2 cellular contexts compared by ENCODE assay signal in the genomic region with DNA sequence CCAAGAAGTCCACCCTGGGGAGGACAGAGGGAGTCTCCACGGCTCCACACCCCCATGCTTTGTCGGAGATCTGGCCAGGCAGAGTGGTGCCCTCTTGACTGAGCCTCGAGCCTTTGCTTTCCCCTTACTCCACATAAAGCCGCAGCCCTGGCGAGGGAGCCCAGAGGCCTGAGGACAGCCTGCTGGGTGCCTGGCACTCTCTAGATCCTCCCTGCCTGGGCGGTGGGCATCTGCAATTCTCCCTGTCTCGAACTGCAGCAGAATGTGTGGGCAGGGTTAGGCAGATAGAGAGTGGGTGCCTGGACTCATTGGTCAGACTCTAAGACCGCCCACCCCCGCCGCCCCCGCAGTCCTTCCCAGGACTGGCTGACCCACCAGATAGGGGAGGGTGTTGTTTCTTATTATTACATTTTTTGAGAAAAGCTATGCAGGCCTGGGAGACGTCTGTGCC.
TF ChIP-seq lines count a peak whose summit lies in the region.

No MANE protein-coding gene starts in this region.

TF ChIP-seq in GM23338, 12 proteins besides CTCF, POLR2A, EP300 and RAD21 (continued from another document):
- TF ChIP-seq ZNF331 (CRISPR knock-in tag; IDR thresholded peaks at IDR 0.05; ENCODE audit: low read depth): no peak

TF ChIP-seq in H1, 55 proteins besides CTCF, POLR2A, EP300 and RAD21 (continued from another document):
- TF ChIP-seq, protein P1, sequence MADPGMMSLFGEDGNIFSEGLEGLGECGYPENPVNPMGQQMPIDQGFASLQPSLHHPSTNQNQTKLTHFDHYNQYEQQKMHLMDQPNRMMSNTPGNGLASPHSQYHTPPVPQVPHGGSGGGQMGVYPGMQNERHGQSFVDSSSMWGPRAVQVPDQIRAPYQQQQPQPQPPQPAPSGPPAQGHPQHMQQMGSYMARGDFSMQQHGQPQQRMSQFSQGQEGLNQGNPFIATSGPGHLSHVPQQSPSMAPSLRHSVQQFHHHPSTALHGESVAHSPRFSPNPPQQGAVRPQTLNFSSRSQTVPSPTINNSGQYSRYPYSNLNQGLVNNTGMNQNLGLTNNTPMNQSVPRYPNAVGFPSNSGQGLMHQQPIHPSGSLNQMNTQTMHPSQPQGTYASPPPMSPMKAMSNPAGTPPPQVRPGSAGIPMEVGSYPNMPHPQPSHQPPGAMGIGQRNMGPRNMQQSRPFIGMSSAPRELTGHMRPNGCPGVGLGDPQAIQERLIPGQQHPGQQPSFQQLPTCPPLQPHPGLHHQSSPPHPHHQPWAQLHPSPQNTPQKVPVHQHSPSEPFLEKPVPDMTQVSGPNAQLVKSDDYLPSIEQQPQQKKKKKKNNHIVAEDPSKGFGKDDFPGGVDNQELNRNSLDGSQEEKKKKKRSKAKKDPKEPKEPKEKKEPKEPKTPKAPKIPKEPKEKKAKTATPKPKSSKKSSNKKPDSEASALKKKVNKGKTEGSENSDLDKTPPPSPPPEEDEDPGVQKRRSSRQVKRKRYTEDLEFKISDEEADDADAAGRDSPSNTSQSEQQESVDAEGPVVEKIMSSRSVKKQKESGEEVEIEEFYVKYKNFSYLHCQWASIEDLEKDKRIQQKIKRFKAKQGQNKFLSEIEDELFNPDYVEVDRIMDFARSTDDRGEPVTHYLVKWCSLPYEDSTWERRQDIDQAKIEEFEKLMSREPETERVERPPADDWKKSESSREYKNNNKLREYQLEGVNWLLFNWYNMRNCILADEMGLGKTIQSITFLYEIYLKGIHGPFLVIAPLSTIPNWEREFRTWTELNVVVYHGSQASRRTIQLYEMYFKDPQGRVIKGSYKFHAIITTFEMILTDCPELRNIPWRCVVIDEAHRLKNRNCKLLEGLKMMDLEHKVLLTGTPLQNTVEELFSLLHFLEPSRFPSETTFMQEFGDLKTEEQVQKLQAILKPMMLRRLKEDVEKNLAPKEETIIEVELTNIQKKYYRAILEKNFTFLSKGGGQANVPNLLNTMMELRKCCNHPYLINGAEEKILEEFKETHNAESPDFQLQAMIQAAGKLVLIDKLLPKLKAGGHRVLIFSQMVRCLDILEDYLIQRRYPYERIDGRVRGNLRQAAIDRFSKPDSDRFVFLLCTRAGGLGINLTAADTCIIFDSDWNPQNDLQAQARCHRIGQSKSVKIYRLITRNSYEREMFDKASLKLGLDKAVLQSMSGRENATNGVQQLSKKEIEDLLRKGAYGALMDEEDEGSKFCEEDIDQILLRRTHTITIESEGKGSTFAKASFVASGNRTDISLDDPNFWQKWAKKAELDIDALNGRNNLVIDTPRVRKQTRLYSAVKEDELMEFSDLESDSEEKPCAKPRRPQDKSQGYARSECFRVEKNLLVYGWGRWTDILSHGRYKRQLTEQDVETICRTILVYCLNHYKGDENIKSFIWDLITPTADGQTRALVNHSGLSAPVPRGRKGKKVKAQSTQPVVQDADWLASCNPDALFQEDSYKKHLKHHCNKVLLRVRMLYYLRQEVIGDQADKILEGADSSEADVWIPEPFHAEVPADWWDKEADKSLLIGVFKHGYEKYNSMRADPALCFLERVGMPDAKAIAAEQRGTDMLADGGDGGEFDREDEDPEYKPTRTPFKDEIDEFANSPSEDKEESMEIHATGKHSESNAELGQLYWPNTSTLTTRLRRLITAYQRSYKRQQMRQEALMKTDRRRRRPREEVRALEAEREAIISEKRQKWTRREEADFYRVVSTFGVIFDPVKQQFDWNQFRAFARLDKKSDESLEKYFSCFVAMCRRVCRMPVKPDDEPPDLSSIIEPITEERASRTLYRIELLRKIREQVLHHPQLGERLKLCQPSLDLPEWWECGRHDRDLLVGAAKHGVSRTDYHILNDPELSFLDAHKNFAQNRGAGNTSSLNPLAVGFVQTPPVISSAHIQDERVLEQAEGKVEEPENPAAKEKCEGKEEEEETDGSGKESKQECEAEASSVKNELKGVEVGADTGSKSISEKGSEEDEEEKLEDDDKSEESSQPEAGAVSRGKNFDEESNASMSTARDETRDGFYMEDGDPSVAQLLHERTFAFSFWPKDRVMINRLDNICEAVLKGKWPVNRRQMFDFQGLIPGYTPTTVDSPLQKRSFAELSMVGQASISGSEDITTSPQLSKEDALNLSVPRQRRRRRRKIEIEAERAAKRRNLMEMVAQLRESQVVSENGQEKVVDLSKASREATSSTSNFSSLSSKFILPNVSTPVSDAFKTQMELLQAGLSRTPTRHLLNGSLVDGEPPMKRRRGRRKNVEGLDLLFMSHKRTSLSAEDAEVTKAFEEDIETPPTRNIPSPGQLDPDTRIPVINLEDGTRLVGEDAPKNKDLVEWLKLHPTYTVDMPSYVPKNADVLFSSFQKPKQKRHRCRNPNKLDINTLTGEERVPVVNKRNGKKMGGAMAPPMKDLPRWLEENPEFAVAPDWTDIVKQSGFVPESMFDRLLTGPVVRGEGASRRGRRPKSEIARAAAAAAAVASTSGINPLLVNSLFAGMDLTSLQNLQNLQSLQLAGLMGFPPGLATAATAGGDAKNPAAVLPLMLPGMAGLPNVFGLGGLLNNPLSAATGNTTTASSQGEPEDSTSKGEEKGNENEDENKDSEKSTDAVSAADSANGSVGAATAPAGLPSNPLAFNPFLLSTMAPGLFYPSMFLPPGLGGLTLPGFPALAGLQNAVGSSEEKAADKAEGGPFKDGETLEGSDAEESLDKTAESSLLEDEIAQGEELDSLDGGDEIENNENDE (IDR thresholded peaks at IDR 0.05; ENCODE audit: insufficient replicate concordance, low read length): no peak
- TF ChIP-seq CBX8 (IDR thresholded peaks at IDR 0.05; ENCODE audit: borderline replicate concordance, low read depth, low read length): no peak
- TF ChIP-seq SRF (IDR thresholded peaks at IDR 0.05; ENCODE audit: low read depth, low read length): no peak
- TF ChIP-seq RXRA (IDR thresholded peaks at IDR 0.05; ENCODE audit: insufficient read depth, low read depth, low read length): no peak
TF ChIP-seq in H1: peak in this region for 0.
